2 cellular contexts compared by ENCODE assay signal in the genomic region with DNA sequence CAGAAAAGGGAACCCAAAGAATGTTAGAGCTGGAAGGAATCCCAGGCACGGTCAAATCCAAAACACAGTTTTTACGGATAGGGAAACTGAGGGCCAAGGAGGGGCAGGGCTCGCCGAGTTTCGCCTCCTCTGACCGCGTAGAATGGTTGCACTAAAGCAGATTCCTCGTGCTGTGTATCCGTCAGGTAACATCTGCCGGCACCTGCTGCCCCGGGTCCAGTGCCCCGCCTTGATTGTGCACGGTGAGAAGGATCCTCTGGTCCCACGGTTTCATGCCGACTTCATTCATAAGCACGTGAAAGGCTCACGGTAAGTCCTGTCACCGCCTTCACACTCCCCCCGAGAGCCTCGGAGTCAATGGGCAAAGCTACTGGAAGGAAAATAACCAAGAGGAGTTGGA.
TF ChIP-seq lines count a peak whose summit lies in the region.

No MANE protein-coding gene starts in this region.

TF ChIP-seq in IMR-90, 13 proteins besides CTCF, POLR2A, EP300 and RAD21:
- TF ChIP-seq CHD1 (IDR thresholded peaks at IDR 0.05; ENCODE audit: low read depth, low read length) (no peak), BHLHE40 (IDR thresholded peaks at IDR 0.05; ENCODE audit: low read depth, low read length) (no peak), NFE2L2 (IDR thresholded peaks at IDR 0.05; ENCODE audit: low read depth, low read length) (no peak), CEBPB (IDR thresholded peaks at IDR 0.05; ENCODE audit: low read depth, low read length) (no peak), RFX5 (IDR thresholded peaks at IDR 0.05; ENCODE audit: low read depth, low read length) (no peak), MAZ (IDR thresholded peaks at IDR 0.05; ENCODE audit: borderline replicate concordance, low read depth, low read length) (no peak), SMC3 (IDR thresholded peaks at IDR 0.05; ENCODE audit: low read depth, low read length) (no peak), FOS (IDR thresholded peaks at IDR 0.05; ENCODE audit: low read depth, low read length) (no peak)

TF ChIP-seq in HepG2, 621 proteins besides CTCF, POLR2A, EP300 and RAD21:
- TF ChIP-seq NKX3-1 (CRISPR knock-in tag; IDR thresholded peaks at IDR 0.05): no peak
- 0 out of 2 replicates have a peak, but pooled peaks have one; percentile 45 for TF ChIP-seq ZNF17 (CRISPR knock-in tag; IDR thresholded peaks at IDR 0.05)
- no peak for TF ChIP-seq MED1 (CRISPR knock-in tag; IDR thresholded peaks at IDR 0.05)
- TF ChIP-seq CENPT (CRISPR knock-in tag; IDR thresholded peaks at IDR 0.05; ENCODE audit: low read depth): no peak
- no peak for TF ChIP-seq NPAS2 (CRISPR knock-in tag; IDR thresholded peaks at IDR 0.05; ENCODE audit: borderline replicate concordance)
- TF ChIP-seq MAF1 (CRISPR knock-in tag; IDR thresholded peaks at IDR 0.05; ENCODE audit: borderline replicate concordance): no peak
- no peak for TF ChIP-seq RXRA (CRISPR knock-in tag; IDR thresholded peaks at IDR 0.05)
- TF ChIP-seq, protein P1, sequence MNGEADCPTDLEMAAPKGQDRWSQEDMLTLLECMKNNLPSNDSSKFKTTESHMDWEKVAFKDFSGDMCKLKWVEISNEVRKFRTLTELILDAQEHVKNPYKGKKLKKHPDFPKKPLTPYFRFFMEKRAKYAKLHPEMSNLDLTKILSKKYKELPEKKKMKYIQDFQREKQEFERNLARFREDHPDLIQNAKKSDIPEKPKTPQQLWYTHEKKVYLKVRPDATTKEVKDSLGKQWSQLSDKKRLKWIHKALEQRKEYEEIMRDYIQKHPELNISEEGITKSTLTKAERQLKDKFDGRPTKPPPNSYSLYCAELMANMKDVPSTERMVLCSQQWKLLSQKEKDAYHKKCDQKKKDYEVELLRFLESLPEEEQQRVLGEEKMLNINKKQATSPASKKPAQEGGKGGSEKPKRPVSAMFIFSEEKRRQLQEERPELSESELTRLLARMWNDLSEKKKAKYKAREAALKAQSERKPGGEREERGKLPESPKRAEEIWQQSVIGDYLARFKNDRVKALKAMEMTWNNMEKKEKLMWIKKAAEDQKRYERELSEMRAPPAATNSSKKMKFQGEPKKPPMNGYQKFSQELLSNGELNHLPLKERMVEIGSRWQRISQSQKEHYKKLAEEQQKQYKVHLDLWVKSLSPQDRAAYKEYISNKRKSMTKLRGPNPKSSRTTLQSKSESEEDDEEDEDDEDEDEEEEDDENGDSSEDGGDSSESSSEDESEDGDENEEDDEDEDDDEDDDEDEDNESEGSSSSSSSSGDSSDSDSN (CRISPR knock-in tag; IDR thresholded peaks at IDR 0.05): 0 out of 2 replicates have a peak, but pooled peaks have one; percentile 34
